Comparison of ENCODE assay signal across 8 cellular contexts in genomic region chr6:159761873-159762680, GRCh38. TPM values are rescaled to one million over a fixed set of nuclear protein-coding genes. Genes with fewer than 3 reads are reported as not detected.
DNase-seq lines count a peak whose midpoint lies in the region; ATAC-seq and TF ChIP-seq lines count a peak whose summit lies in the region.

Gene ACAT2 (plus strand): TSS chr6:159762045. CDS start chr6:159762088, 43 bp downstream.

- peak within 1 kb of the TSS; percentile 94 for H3K27ac ChIP-seq in CD4-positive, alpha-beta T cell (ENCODE audit: low read depth, low read length)
- H3K27ac ChIP-seq in left lung = peak within 1 kb of the TSS; percentile 95 to 96

- H3K36me3 ChIP-seq in left lung = peaks cover 0 to 64% of the 10 kb centered on the region in 2 donors

- intact Hi-C loops in CD4-positive, alpha-beta T cell (cut with DNase I, micrococcal nuclease) = loop anchor here (1.0 to 2.0 kb wide), 6 partner anchors 26 to 71 kb away; partner anchors contain the start of genes WTAP (in 2 of the 2), MRPL18 (in 1 of the 2) and SOD2 (in 1 of the 2)
- intact Hi-C loops in dendritic cell treated with granulocyte-macrophage colony-stimulating factor and Interleukin-4, amounts not matched to agents 40 ng/mL and 50 ng/mL, for 4 days (cut with micrococcal nuclease) = loop anchor here (1.0 to 2.0 kb wide), 3 partner anchors 27 to 71 kb away; partner anchors contain the start of gene TCP1
- intact Hi-C loops in left lung (cut with DNase I) = no loop called here

- H3K4me3 Mint-ChIP-seq in CD4-positive, alpha-beta T cell = peak within 1 kb of the TSS; percentile 98
- peak within 1 kb of the TSS; percentile 95 for H3K4me3 Mint-ChIP-seq in dendritic cell treated with granulocyte-macrophage colony-stimulating factor and Interleukin-4, amounts not matched to agents 40 ng/mL and 50 ng/mL, for 4 days

- POLR2A ChIA-PET in CD4-positive, alpha-beta T cell (lab: Charles Lee) = interaction anchor here (0.6 to 7.8 kb wide), 16 partner anchors 8 to 254 kb away, joined by 3 to 148 read pairs (median 4); partner anchors contain the start of genes MRPL18, SOD2, TCP1 and WTAP

- H3K4me3 ChIP-seq in left lung = peak within 1 kb of the TSS; percentile 87 to 90

- peaks cover 34% of the 10 kb centered on the region for H3K4me1 Mint-ChIP-seq in CD4-positive, alpha-beta T cell (ENCODE audit: low read depth)
- peaks cover 39% of the 10 kb centered on the region for H3K4me1 Mint-ChIP-seq in dendritic cell treated with granulocyte-macrophage colony-stimulating factor and Interleukin-4, amounts not matched to agents 40 ng/mL and 50 ng/mL, for 4 days (ENCODE audit: low read depth)

- no peaks in the 10 kb centered on the region for H3K27me3 Mint-ChIP-seq in CD4-positive, alpha-beta T cell
- no peaks in the 10 kb centered on the region for H3K27me3 Mint-ChIP-seq in dendritic cell treated with granulocyte-macrophage colony-stimulating factor and Interleukin-4, amounts not matched to agents 40 ng/mL and 50 ng/mL, for 4 days

- H3K9me3 Mint-ChIP-seq in CD4-positive, alpha-beta T cell = no peaks in the 10 kb centered on the region
- H3K9me3 Mint-ChIP-seq in dendritic cell treated with granulocyte-macrophage colony-stimulating factor and Interleukin-4, amounts not matched to agents 40 ng/mL and 50 ng/mL, for 4 days = no peaks in the 10 kb centered on the region

- H3K36me3 Mint-ChIP-seq in CD4-positive, alpha-beta T cell (ENCODE audit: low read depth) = peaks cover 64% of the 10 kb centered on the region
- H3K36me3 Mint-ChIP-seq in dendritic cell treated with granulocyte-macrophage colony-stimulating factor and Interleukin-4, amounts not matched to agents 40 ng/mL and 50 ng/mL, for 4 days (ENCODE audit: low read depth) = peaks cover 88% of the 10 kb centered on the region

- peak; percentile 80 to 92 (median 88) for DNase-seq in CD4-positive, alpha-beta T cell
- DNase-seq in NCI-H82 (lab: John Stamatoyannopoulos, UW) (peak; percentile 99), left lung (peak; percentile 96 to 97)
- peak; percentile 84 to 89 for DNase-seq in activated CD4-positive, alpha-beta T cell treated with anti-CD3 and anti-CD28 coated beads, Interleukin-2, amount 50 U/mL, for 4 hours
- DNase-seq in stimulated activated CD4-positive, alpha-beta T cell treated with anti-CD3 and anti-CD28 coated beads, Interleukin-2, amount 100 ng/mL, for 4 hours (ENCODE audit: low read depth) = peak; percentile 85

- no peaks in the 10 kb centered on the region for H3K27me3 ChIP-seq in CD4-positive, alpha-beta T cell (ENCODE audit: control insufficient read depth, insufficient read depth, low read length)
- no peaks in the 10 kb centered on the region for H3K27me3 ChIP-seq in left lung

- peak; percentile 89 for ATAC-seq in CD4-positive, alpha-beta T cell (ENCODE audit: poor library complexity)
- ATAC-seq in GM19452 (IDR thresholded peaks at IDR 0.05; ENCODE audit: unreplicated experiment) (peak; percentile 98), HG03575 (IDR thresholded peaks at IDR 0.05; ENCODE audit: extremely low read depth, insufficient number of reproducible peaks, low FRiP score, unreplicated experiment) (peak; percentile 88), left lung (peak; percentile 99)

- no peaks in the 10 kb centered on the region for H3K9me3 ChIP-seq in CD4-positive, alpha-beta T cell (ENCODE audit: control insufficient read depth, low read length)
- H3K9me3 ChIP-seq in left lung = no peaks in the 10 kb centered on the region

- H3K4me1 ChIP-seq in left lung = peaks cover 6 to 40% of the 10 kb centered on the region in 2 donors

- peak within 1 kb of the TSS; percentile 97 for H3K27ac Mint-ChIP-seq in CD4-positive, alpha-beta T cell
- H3K27ac Mint-ChIP-seq in dendritic cell treated with granulocyte-macrophage colony-stimulating factor and Interleukin-4, amounts not matched to agents 40 ng/mL and 50 ng/mL, for 4 days = peak within 1 kb of the TSS; percentile 95

- no peak for TF ChIP-seq CTCF in CD4-positive, alpha-beta T cell (IDR thresholded peaks at IDR 0.05)
- TF ChIP-seq CTCF in left lung (IDR thresholded peaks at IDR 0.05) = peak in 1 of 2 donors; percentile 19

- CTCF ChIA-PET in CD4-positive, alpha-beta T cell (lab: Charles Lee) = interaction anchor here (1.2 kb wide), 1 partner anchor 26 kb away, joined by 4 read pairs; no protein-coding TSS in a partner anchor

RNA-seq across cellular contexts. Expression of gene ACAT2, which starts in this region (rescaled TPM):
- total RNA-seq in CD4-positive, alpha-beta T cell = 10 to 100 TPM; 21.4 to 25.8 TPM
- 100 to 1,000 TPM in 1 of 2 donors, 10 to 100 TPM in 1; 31.4 to 116 TPM for total RNA-seq in left lung

Comparison
In these comparisons a context has a peak if more than half of its experiments do, and no peak if none do; other contexts are left out.
1. Peak in every context shown above with its lines: DNase-seq, ATAC-seq, H3K4me3 ChIP-seq and H3K27ac ChIP-seq.
2. intact Hi-C loops: an anchor here in CD4-positive, alpha-beta T cell (1.0 to 2.0 kb wide) and dendritic cell treated with granulocyte-macrophage colony-stimulating factor and Interleukin-4, amounts not matched to agents 40 ng/mL and 50 ng/mL, for 4 days (1.0 to 2.0 kb wide); none called in left lung.